Comparison of ENCODE assay signal across 7 cellular contexts in genomic region chr2:110154828-110155227, GRCh38. TPM values are rescaled to one million over a fixed set of nuclear protein-coding genes. Genes with fewer than 3 reads are reported as not detected.
"Had no signal": no experiment of that assay in that cellular context is flagged by ENCODE, and none has a peak within 500 bp of the region (broad histone marks: within the 10 kb centered on the region; RNA-seq: fewer than 3 reads in every experiment).

No MANE protein-coding gene starts in this region.

RNA-seq across cellular contexts. Expression of gene MALL, which starts 39.2 kb away (rescaled TPM):
- total RNA-seq: activated B cell treated with CpG ODN at 0.5 μM for 24 hours; activated CD4-positive, alpha-beta memory T cell treated with anti-CD3 and anti-CD28 coated beads, Interleukin-2, amount 10 ng/mL, durations not matched to agents 7 days and 5 days; activated CD8-positive, alpha-beta memory T cell treated with anti-CD3 and anti-CD28 coated beads, Interleukin-2, amount 10 ng/mL, durations not matched to agents 7 days and 5 days; activated CD8-positive, alpha-beta T cell treated with anti-CD3 and anti-CD28 coated beads for 36 hours; activated CD8-positive, alpha-beta T cell treated with anti-CD3 and anti-CD28 coated beads, Interleukin-2, amount 10 ng/mL, durations not matched to agents 7 days and 5 days; T-helper 1 cell treated with Interleukin-12 subunit alpha and Interleukin-12 subunit beta and Interleukin-4 antibody, amounts not matched to agents 30 ng/mL and 1 ng/mL, for 36 hours; T-helper 2 cell treated with Interferon-gamma antibody and Interleukin-4, amounts not matched to agents 100 ng/mL and 5 ng/mL, for 36 hours had no signal

RNA-seq across cellular contexts. Expression of gene NPHP1, which starts 50.0 kb away (rescaled TPM):
- total RNA-seq: T-helper 2 cell treated with Interferon-gamma antibody and Interleukin-4, amounts not matched to agents 100 ng/mL and 5 ng/mL, for 36 hours had no signal
